Comparison of ENCODE assay signal across 8 cellular contexts in genomic region chr7:99504603-99505323, GRCh38. TPM values are rescaled to one million over a fixed set of nuclear protein-coding genes. Genes with fewer than 3 reads are reported as not detected.
DNase-seq lines count a peak whose midpoint lies in the region; ATAC-seq and TF ChIP-seq lines count a peak whose summit lies in the region.

Gene ZKSCAN5 (plus strand): TSS chr7:99504662. CDS start chr7:99506045, 1,383 bp downstream.

- DNase-seq in NCI-H1092 (lab: John Stamatoyannopoulos, UW) (peak; percentile 93), SK-N-SH (peak; percentile 95), glomerular visceral epithelial cell (ENCODE audit: extremely low spot score) (peak; percentile 96), omental fat pad (ENCODE audit: low spot score) (peak; percentile 96), testis (peak; percentile 99)

- TF ChIP-seq EP300 in SK-N-SH (IDR thresholded peaks at IDR 0.05; ENCODE audit: borderline replicate concordance in 1 of 2, low read depth in 1 of 2, low read length in 1 of 2): no peak

- H3K4me3 ChIP-seq in GM08714 (ENCODE audit: low read length) (peak within 1 kb of the TSS; percentile 95), SK-N-SH (ENCODE audit: low read depth in 2 of 2, low read length in 1 of 2) (peak within 1 kb of the TSS; percentile 62 to 98), testis (peak within 1 kb of the TSS; percentile 76 to 86)

- H3F3A ChIP-seq in SK-N-SH (replicated peaks; ENCODE audit: insufficient read depth): peaks cover 8% of the 10 kb centered on the region

- H3K4me1 Mint-ChIP-seq in activated naive CD4-positive, alpha-beta T cell treated with anti-CD3 and anti-CD28 coated beads, Interleukin-2, amount 50 U/mL, for 24 hours: peaks cover 22% of the 10 kb centered on the region

- H3K9me3 ChIP-seq in SK-N-SH (no peaks in the 10 kb centered on the region), testis (no peaks in the 10 kb centered on the region)

- peaks cover 0 to 12% of the 10 kb centered on the region in 2 experiments for H3K36me3 ChIP-seq in SK-N-SH (replicated peaks in 1 of 2; ENCODE audit: control insufficient read depth in 1 of 2, insufficient read depth in 2 of 2, low read length in 1 of 2)
- no peaks in the 10 kb centered on the region for H3K36me3 ChIP-seq in testis (ENCODE audit: low read depth, missing control alignments)

- H3K9ac ChIP-seq in SK-N-SH: peak within 1 kb of the TSS; percentile 87

- intact Hi-C loops in testis (cut with DNase I; ENCODE audit: low total_unique reads): loop anchor here (10.0 kb wide), 1 partner anchor 50 kb away; the partner anchor contains the start of genes FAM200A and ZNF655

- H3K9me2 ChIP-seq in SK-N-SH: no peaks in the 10 kb centered on the region

- ATAC-seq in HG02588 (IDR thresholded peaks at IDR 0.05; ENCODE audit: unreplicated experiment) (peak; percentile 79), omental fat pad (ENCODE audit: low FRiP score) (peak; percentile 95)

- H3K27ac Mint-ChIP-seq in activated naive CD4-positive, alpha-beta T cell treated with anti-CD3 and anti-CD28 coated beads, Interleukin-2, amount 50 U/mL, for 24 hours: peak within 1 kb of the TSS; percentile 98

- CTCF ChIA-PET in SK-N-SH (lab: Yijun Ruan, JAX): interaction anchor here (0.9 to 1.5 kb wide), 3 partner anchors 21 to 112 kb away, joined by 3 to 5 read pairs (median 4); partner anchors contain the start of gene ZSCAN25

- peak within 1 kb of the TSS; percentile 98 for H3K4me3 Mint-ChIP-seq in activated naive CD4-positive, alpha-beta T cell treated with anti-CD3 and anti-CD28 coated beads, Interleukin-2, amount 50 U/mL, for 24 hours

- peaks cover 2% of the 10 kb centered on the region for H3K36me3 Mint-ChIP-seq in activated naive CD4-positive, alpha-beta T cell treated with anti-CD3 and anti-CD28 coated beads, Interleukin-2, amount 50 U/mL, for 24 hours

- H4K20me1 ChIP-seq in SK-N-SH (ENCODE audit: insufficient read depth): no peaks in the 10 kb centered on the region; the same call in 1 of the 2 replicates

- H3K27me3 ChIP-seq in SK-N-SH (ENCODE audit: insufficient read depth) (no peaks in the 10 kb centered on the region), testis (no peaks in the 10 kb centered on the region)

- TF ChIP-seq CTCF in SK-N-SH (IDR thresholded peaks at IDR 0.05) (no peak), omental fat pad (IDR thresholded peaks at IDR 0.05) (no peak), testis (IDR thresholded peaks at IDR 0.05) (no peak)

- TF ChIP-seq RAD21 in SK-N-SH (IDR thresholded peaks at IDR 0.05; ENCODE audit: low read length): no peak

- H3K4me2 ChIP-seq in SK-N-SH: peak within 1 kb of the TSS; percentile 98

- H3K27me3 Mint-ChIP-seq in activated naive CD4-positive, alpha-beta T cell treated with anti-CD3 and anti-CD28 coated beads, Interleukin-2, amount 50 U/mL, for 24 hours: no peaks in the 10 kb centered on the region

- WGBS in SK-N-SH (ENCODE audit: low lambda C conversion rate): under 1% methylated on average over 47 of the region's 53 CpGs
- WGBS in testis, 2 donors: 1 to 4% methylated on average over 20 to 53 of the region's 53 CpGs

- peak within 1 kb of the TSS; percentile 84 for H2AFZ ChIP-seq in SK-N-SH (ENCODE audit: low read depth)

- POLR2A ChIA-PET in SK-N-SH (lab: Yijun Ruan, JAX): interaction anchor here (0.9 to 2.7 kb wide), 12 partner anchors 11 to 116 kb away, joined by 3 to 14 read pairs (median 6); partner anchors contain the start of genes BUD31, CPSF4, FAM200A and PDAP1

- H3K79me2 ChIP-seq in SK-N-SH (ENCODE audit: insufficient read depth): peaks cover 64% of the 10 kb centered on the region

- H3K9me3 Mint-ChIP-seq in activated naive CD4-positive, alpha-beta T cell treated with anti-CD3 and anti-CD28 coated beads, Interleukin-2, amount 50 U/mL, for 24 hours: no peaks in the 10 kb centered on the region

- peaks cover 4 to 10% of the 10 kb centered on the region in 2 experiments; a peak in 2 of 4 replicates for H3K4me1 ChIP-seq in SK-N-SH (ENCODE audit: control insufficient read depth in 1 of 2, insufficient read depth in 2 of 2, low read depth in 1 of 2, low read length in 1 of 2)
- H3K4me1 ChIP-seq in testis: peaks cover 17% of the 10 kb centered on the region

- TF ChIP-seq POLR2A in testis (IDR thresholded peaks at IDR 0.05): no peak

- H3K27ac ChIP-seq in SK-N-SH (ENCODE audit: low read depth in 2 of 2, low read length in 1 of 2) (peak within 1 kb of the TSS; percentile 89 to 91), testis (peak within 1 kb of the TSS; percentile 94 to 96)

TF ChIP-seq in SK-N-SH, 30 proteins besides CTCF, POLR2A, EP300 and RAD21 (continues in another document):
- TF ChIP-seq MAX (IDR thresholded peaks at IDR 0.05; ENCODE audit: low read depth): peak; percentile 79
- peak; percentile 97 for TF ChIP-seq CHD2 (IDR thresholded peaks at IDR 0.05; ENCODE audit: low read length, partially characterized antibody)
- TF ChIP-seq, protein P1, sequence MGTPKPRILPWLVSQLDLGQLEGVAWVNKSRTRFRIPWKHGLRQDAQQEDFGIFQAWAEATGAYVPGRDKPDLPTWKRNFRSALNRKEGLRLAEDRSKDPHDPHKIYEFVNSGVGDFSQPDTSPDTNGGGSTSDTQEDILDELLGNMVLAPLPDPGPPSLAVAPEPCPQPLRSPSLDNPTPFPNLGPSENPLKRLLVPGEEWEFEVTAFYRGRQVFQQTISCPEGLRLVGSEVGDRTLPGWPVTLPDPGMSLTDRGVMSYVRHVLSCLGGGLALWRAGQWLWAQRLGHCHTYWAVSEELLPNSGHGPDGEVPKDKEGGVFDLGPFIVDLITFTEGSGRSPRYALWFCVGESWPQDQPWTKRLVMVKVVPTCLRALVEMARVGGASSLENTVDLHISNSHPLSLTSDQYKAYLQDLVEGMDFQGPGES (IDR thresholded peaks at IDR 0.05; ENCODE audit: low read depth, low read length): no peak
- TF ChIP-seq NFIC (IDR thresholded peaks at IDR 0.05; ENCODE audit: borderline replicate concordance): no peak; the same call in 1 of the 2 replicates
- TF ChIP-seq, protein P2, sequence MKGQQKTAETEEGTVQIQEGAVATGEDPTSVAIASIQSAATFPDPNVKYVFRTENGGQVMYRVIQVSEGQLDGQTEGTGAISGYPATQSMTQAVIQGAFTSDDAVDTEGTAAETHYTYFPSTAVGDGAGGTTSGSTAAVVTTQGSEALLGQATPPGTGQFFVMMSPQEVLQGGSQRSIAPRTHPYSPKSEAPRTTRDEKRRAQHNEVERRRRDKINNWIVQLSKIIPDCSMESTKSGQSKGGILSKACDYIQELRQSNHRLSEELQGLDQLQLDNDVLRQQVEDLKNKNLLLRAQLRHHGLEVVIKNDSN (IDR thresholded peaks at IDR 0.05; ENCODE audit: borderline replicate concordance, low read depth): no peak
- peak; percentile 95 for TF ChIP-seq GABPA (IDR thresholded peaks at IDR 0.05; ENCODE audit: low read depth)
- peak; percentile 98 for TF ChIP-seq TAF1 (IDR thresholded peaks at IDR 0.05; ENCODE audit: borderline replicate concordance, low read depth, low read length)
- TF ChIP-seq MEF2A (IDR thresholded peaks at IDR 0.05; ENCODE audit: borderline replicate concordance, low read depth): no peak
- TF ChIP-seq SMC3 (IDR thresholded peaks at IDR 0.05; ENCODE audit: low read depth, low read length): no peak
- peak; percentile 32; the same call in 1 of the 2 replicates for TF ChIP-seq FOXM1 (IDR thresholded peaks at IDR 0.05; ENCODE audit: low read depth)
- TF ChIP-seq EZH2phosphoT487 (IDR thresholded peaks at IDR 0.05; ENCODE audit: borderline replicate concordance, low read depth): no peak
- TF ChIP-seq, protein P3, sequence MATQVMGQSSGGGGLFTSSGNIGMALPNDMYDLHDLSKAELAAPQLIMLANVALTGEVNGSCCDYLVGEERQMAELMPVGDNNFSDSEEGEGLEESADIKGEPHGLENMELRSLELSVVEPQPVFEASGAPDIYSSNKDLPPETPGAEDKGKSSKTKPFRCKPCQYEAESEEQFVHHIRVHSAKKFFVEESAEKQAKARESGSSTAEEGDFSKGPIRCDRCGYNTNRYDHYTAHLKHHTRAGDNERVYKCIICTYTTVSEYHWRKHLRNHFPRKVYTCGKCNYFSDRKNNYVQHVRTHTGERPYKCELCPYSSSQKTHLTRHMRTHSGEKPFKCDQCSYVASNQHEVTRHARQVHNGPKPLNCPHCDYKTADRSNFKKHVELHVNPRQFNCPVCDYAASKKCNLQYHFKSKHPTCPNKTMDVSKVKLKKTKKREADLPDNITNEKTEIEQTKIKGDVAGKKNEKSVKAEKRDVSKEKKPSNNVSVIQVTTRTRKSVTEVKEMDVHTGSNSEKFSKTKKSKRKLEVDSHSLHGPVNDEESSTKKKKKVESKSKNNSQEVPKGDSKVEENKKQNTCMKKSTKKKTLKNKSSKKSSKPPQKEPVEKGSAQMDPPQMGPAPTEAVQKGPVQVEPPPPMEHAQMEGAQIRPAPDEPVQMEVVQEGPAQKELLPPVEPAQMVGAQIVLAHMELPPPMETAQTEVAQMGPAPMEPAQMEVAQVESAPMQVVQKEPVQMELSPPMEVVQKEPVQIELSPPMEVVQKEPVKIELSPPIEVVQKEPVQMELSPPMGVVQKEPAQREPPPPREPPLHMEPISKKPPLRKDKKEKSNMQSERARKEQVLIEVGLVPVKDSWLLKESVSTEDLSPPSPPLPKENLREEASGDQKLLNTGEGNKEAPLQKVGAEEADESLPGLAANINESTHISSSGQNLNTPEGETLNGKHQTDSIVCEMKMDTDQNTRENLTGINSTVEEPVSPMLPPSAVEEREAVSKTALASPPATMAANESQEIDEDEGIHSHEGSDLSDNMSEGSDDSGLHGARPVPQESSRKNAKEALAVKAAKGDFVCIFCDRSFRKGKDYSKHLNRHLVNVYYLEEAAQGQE (IDR thresholded peaks at IDR 0.05; ENCODE audit: low read depth, low read length): no peak
- no peak for TF ChIP-seq JUND (IDR thresholded peaks at IDR 0.05)
- TF ChIP-seq POLR2AphosphoS5 (IDR thresholded peaks at IDR 0.05; ENCODE audit: low read depth, low read length): peak; percentile 96
- no peak; the same call in 1 of the 2 replicates for TF ChIP-seq RFX5 (IDR thresholded peaks at IDR 0.05; ENCODE audit: low read length)
- TF ChIP-seq MXI1 (IDR thresholded peaks at IDR 0.05; ENCODE audit: low read depth, low read length): peak; percentile 60
- no peak for TF ChIP-seq GATA2 (CRISPR knock-in tag; IDR thresholded peaks at IDR 0.05)
- no peak for TF ChIP-seq TEAD4 (IDR thresholded peaks at IDR 0.05; ENCODE audit: borderline replicate concordance, insufficient read depth)
- TF ChIP-seq RCOR1 (IDR thresholded peaks at IDR 0.05; ENCODE audit: low read length): no peak

RNA-seq across cellular contexts. Expression of gene ZKSCAN5, which starts in this region (rescaled TPM):
- polyA plus RNA-seq in SK-N-SH (2012; rRNA removed) (7.5 and 9.1 TPM in 2 replicates), testis (ENCODE audit: insufficient read depth, low read depth, low replicate concordance) (24.7 TPM)
- polyA plus RNA-seq in SK-N-SH (2012; cell fraction: cytosol; rRNA removed): 8.7 and 9.3 TPM in 2 replicates
- 8.7 and 11.6 TPM in 2 replicates for polyA plus RNA-seq in SK-N-SH (2012; cell fraction: nucleus; rRNA removed)
- total RNA-seq in omental fat pad (10 to 100 TPM in 1 of 4 donors, 1 to 10 TPM in 3; 6.1 to 10.2 (median 7.8) TPM), testis (10 to 100 TPM; 19.9 to 24.9 TPM)

Comparison
In these comparisons a context has a peak if more than half of its experiments do, and no peak if none do; other contexts are left out.
1. Peak in every context shown above with its lines: DNase-seq, ATAC-seq, H3K4me3 ChIP-seq and H3K27ac ChIP-seq.